7 cellular contexts compared by ENCODE assay signal in genomic region chrX:74534569-74535038, GRCh38.
DNase-seq lines count a peak whose midpoint lies in the region; ATAC-seq and TF ChIP-seq lines count a peak whose summit lies in the region.

No MANE protein-coding gene starts in this region.

- peaks cover 4% of the 10 kb centered on the region for H3K4me1 Mint-ChIP-seq in activated T-helper 17 cell treated with anti-CD3 and anti-CD28 coated beads, Interleukin-2, amount 50 U/mL, for 72 hours

- no peak for TF ChIP-seq POLR2A in sigmoid colon (IDR thresholded peaks at IDR 0.05)

- intact Hi-C loops in sigmoid colon (cut with DNase I): loop anchor here (2.0 to 10.0 kb wide), 3 partner anchors 152 to 970 kb away; partner anchors contain the start of gene CHIC1

- no peaks in the 10 kb centered on the region for H3K36me3 ChIP-seq in sigmoid colon

- no peak for TF ChIP-seq EP300 in sigmoid colon (IDR thresholded peaks at IDR 0.05)

- peaks cover 0 to 18% (median 6%) of the 10 kb centered on the region in 4 donors for H3K4me1 ChIP-seq in sigmoid colon

- H3K9me3 Mint-ChIP-seq in activated T-helper 17 cell treated with anti-CD3 and anti-CD28 coated beads, Interleukin-2, amount 50 U/mL, for 72 hours: no peaks in the 10 kb centered on the region

- TF ChIP-seq CTCF in sigmoid colon (IDR thresholded peaks at IDR 0.05): no peak

- no peaks in the 10 kb centered on the region for H3K27me3 Mint-ChIP-seq in activated T-helper 17 cell treated with anti-CD3 and anti-CD28 coated beads, Interleukin-2, amount 50 U/mL, for 72 hours

- H3K9me3 ChIP-seq in sigmoid colon: no peaks in the 10 kb centered on the region

- peak overlapping the region; percentile 86 to 92 (median 88) for H3K27ac ChIP-seq in sigmoid colon

- ATAC-seq in GM18519 (IDR thresholded peaks at IDR 0.05; ENCODE audit: low FRiP score, unreplicated experiment): peak; percentile 43
- peak; percentile 40 for ATAC-seq in HG02798 (IDR thresholded peaks at IDR 0.05; ENCODE audit: poor library complexity, unreplicated experiment)
- peak; percentile 80 for ATAC-seq in activated T-helper 17 cell treated with anti-CD3 and anti-CD28 coated beads, Interleukin-2, amount 50 U/mL, for 72 hours (replicated peaks)
- no peak for ATAC-seq in HG03280 (IDR thresholded peaks at IDR 0.05; ENCODE audit: unreplicated experiment)

- H3K4me3 ChIP-seq in sigmoid colon: no peak overlapping the region

- H3K27ac Mint-ChIP-seq in activated T-helper 17 cell treated with anti-CD3 and anti-CD28 coated beads, Interleukin-2, amount 50 U/mL, for 72 hours: peak overlapping the region; percentile 88

- 71 to 90% methylated on average over 2 of the region's 2 CpGs for WGBS in sigmoid colon, 2 donors

- no peaks in the 10 kb centered on the region for H3K27me3 ChIP-seq in sigmoid colon

- peak overlapping the region; percentile 75 for H3K4me3 Mint-ChIP-seq in activated T-helper 17 cell treated with anti-CD3 and anti-CD28 coated beads, Interleukin-2, amount 50 U/mL, for 72 hours

- in situ Hi-C loops in KBM-7 (cut with MboI; ENCODE audit: low pct_unique_long_range_greater_than_20kb, low sequenced_read_pairs): no loop called here

- no peaks in the 10 kb centered on the region for H3K36me3 Mint-ChIP-seq in activated T-helper 17 cell treated with anti-CD3 and anti-CD28 coated beads, Interleukin-2, amount 50 U/mL, for 72 hours (ENCODE audit: low read depth)

- DNase-seq in sigmoid colon: no peak
- DNase-seq in KBM-7: no peak
- DNase-seq in NCI-H1092 (lab: John Stamatoyannopoulos, UW): no peak
